7 cellular contexts compared by ENCODE assay signal in the genomic region with DNA sequence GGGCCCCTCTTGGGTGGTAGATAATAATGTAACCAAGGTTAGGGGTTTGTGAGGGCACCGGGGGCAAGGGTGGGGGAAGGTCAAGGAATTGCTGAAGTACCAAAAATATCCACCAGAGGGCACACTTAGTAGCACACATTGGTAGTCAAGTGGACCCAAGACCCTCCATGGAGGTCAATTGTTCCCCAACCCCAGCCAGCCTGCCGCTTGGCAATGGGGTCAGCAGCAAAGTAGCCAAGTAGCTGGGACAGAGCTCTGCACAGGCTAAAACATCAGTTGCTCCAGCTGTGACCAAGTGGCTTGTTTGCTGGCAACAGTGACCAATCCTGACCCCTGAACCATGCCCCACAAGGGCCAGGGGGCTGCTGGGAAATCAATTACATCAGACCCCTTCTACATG.
DNase-seq lines count a peak whose midpoint lies in the region; ATAC-seq, FAIRE-seq and TF ChIP-seq lines count a peak whose summit lies in the region.

No MANE protein-coding gene starts in this region.

- no peak overlapping the region for H3K14ac ChIP-seq in H9 (ENCODE audit: insufficient read depth, low read length)

- H3K18ac ChIP-seq in H9 (ENCODE audit: insufficient read length, low read depth, low read length): no peak overlapping the region

- H3K36me3 ChIP-seq in DOHH2 (ENCODE audit: control insufficient read depth, low read length) (no peaks in the 10 kb centered on the region), SK-N-SH (replicated peaks in 1 of 2; ENCODE audit: control insufficient read depth in 1 of 2, insufficient read depth in 2 of 2, low read length in 1 of 2) (no peaks in the 10 kb centered on the region), GM12878 (ENCODE audit: control insufficient read depth in 2 of 2, insufficient read depth in 2 of 2, low read length in 1 of 2) (no peaks in the 10 kb centered on the region)

- H3K4me1 ChIP-seq in DOHH2 (ENCODE audit: control insufficient read depth, low read length): no peaks in the 10 kb centered on the region
- no peaks in the 10 kb centered on the region for H3K4me1 ChIP-seq in H9 (ENCODE audit: insufficient read depth, low read length)
- H3K4me1 ChIP-seq in SK-N-SH (ENCODE audit: control insufficient read depth in 1 of 2, insufficient read depth in 2 of 2, low read depth in 1 of 2, low read length in 1 of 2): peaks cover 0 to 14% of the 10 kb centered on the region in 2 experiments; a peak in 1 of 4 replicates
- H3K4me1 ChIP-seq in GM12878 (ENCODE audit: control insufficient read depth, insufficient read depth, low read length): no peaks in the 10 kb centered on the region

- RAD21 ChIA-PET in GM12878 (lab: Charles Lee; ENCODE audit: unreplicated experiment): interaction anchor here (1.9 to 2.2 kb wide), 2 partner anchors 184 kb away, joined by 10 to 11 read pairs; no protein-coding TSS in a partner anchor

- no peak overlapping the region for H3T11ph ChIP-seq in H9 (ENCODE audit: low read length)

- no peak overlapping the region for H2BK12ac ChIP-seq in H9 (ENCODE audit: insufficient read length, low read depth, low read length)

- no peak overlapping the region for H2BK5ac ChIP-seq in H9 (ENCODE audit: insufficient read length, low read length)

- 0 out of 2 replicates have a peak, but pooled peaks cover 3% of the 10 kb centered on the region for H4K20me1 ChIP-seq in DOHH2 (ENCODE audit: control insufficient read depth, insufficient read depth, low read depth, low read length)
- H4K20me1 ChIP-seq in H9 (ENCODE audit: control insufficient read depth, insufficient read depth, insufficient read length): no peaks in the 10 kb centered on the region
- no peaks in the 10 kb centered on the region for H4K20me1 ChIP-seq in SK-N-SH (ENCODE audit: insufficient read depth)
- no peaks in the 10 kb centered on the region for H4K20me1 ChIP-seq in GM12878 (ENCODE audit: control insufficient read depth, insufficient read depth)

- SMC1A ChIA-PET in GM12878 (lab: Charles Lee; ENCODE audit: uncharacterized antibody, unreplicated experiment): interaction anchor here (0.9 kb wide), 1 partner anchor 103 kb away, joined by 4 read pairs; no protein-coding TSS in a partner anchor

- no peak overlapping the region for H4K8ac ChIP-seq in H9 (replicated peaks; ENCODE audit: insufficient read length, low read depth, low read length)

- no peaks in the 10 kb centered on the region for H3K27me3 ChIP-seq in DOHH2 (ENCODE audit: control insufficient read depth, low read length)
- no peaks in the 10 kb centered on the region for H3K27me3 ChIP-seq in H9 (ENCODE audit: insufficient read depth, low read length)
- H3K27me3 ChIP-seq in SK-N-SH (ENCODE audit: insufficient read depth): no peaks in the 10 kb centered on the region
- H3K27me3 ChIP-seq in GM12878 (replicated peaks in 1 of 2; ENCODE audit: control insufficient read depth in 2 of 2, insufficient read depth in 2 of 2, low read length in 1 of 2): no peaks in the 10 kb centered on the region

- peaks cover 14 to 22% of the 10 kb centered on the region in 2 experiments; a peak in 3 of 4 replicates for H3K4me1 Mint-ChIP-seq in H9

- H3K23me2 ChIP-seq in H9 (ENCODE audit: insufficient read length, low read depth, low read length, poor library complexity, severe bottlenecking): no peaks in the 10 kb centered on the region

- no peak for TF ChIP-seq POLR2A in GM12878 (IDR thresholded peaks at IDR 0.05; ENCODE audit: low read depth, low read length)

- intact Hi-C loops in GM12878 (cut with micrococcal nuclease; ENCODE audit: unreplicated experiment): loop anchor here (1.0 kb wide), 2 partner anchors 170 to 184 kb away; no protein-coding TSS in a partner anchor

- H3K27ac Mint-ChIP-seq in H9: no peak overlapping the region

- H2BK15ac ChIP-seq in H9 (ENCODE audit: low read depth, low read length): no peak overlapping the region

- no peak overlapping the region for H2BK120ac ChIP-seq in H9 (ENCODE audit: low read depth, low read length, poor library complexity, severe bottlenecking)

- H3K23ac ChIP-seq in H9 (ENCODE audit: insufficient read length, low read depth, low read length): no peak overlapping the region

- POLR2A ChIA-PET in SK-N-SH (lab: Yijun Ruan, JAX): no interaction called here
- POLR2A ChIA-PET in GM12878 (lab: Charles Lee): no interaction called here

- H3K56ac ChIP-seq in H9 (ENCODE audit: insufficient read length, low read depth, low read length): no peak overlapping the region

- TF ChIP-seq CTCF in DOHH2 (IDR thresholded peaks at IDR 0.05; ENCODE audit: low read depth, low read length, poor library complexity, severe bottlenecking) (peak; percentile 81), H9 (conservative IDR thresholded peaks at IDR 0.05) (peak; percentile 82), SK-N-SH (IDR thresholded peaks at IDR 0.05) (peak; percentile 82), GM12878 (IDR thresholded peaks at IDR 0.05 in 2 of 3, conservative IDR thresholded peaks at IDR 0.05 in 1 of 3; ENCODE audit: control insufficient read depth in 2 of 3, extremely low read depth in 1 of 3, insufficient read depth in 1 of 3, low read depth in 3 of 3, low read length in 3 of 3) (peak; percentile 68 to 76 (median 73))

- peaks cover 0 to 6% (median 0%) of the 10 kb centered on the region in 3 experiments; a peak in 1 of 7 replicates for H3K36me3 Mint-ChIP-seq in H9 (ENCODE audit: insufficient read depth in 1 of 3, low read depth in 3 of 3)

- peak; percentile 89 for ATAC-seq in GM12878
- no peak for ATAC-seq in GM18498 (IDR thresholded peaks at IDR 0.05; ENCODE audit: unreplicated experiment)

- H3K79me2 ChIP-seq in DOHH2 (ENCODE audit: control insufficient read depth, low read length) (no peaks in the 10 kb centered on the region), H9 (ENCODE audit: insufficient read depth, low read length) (no peaks in the 10 kb centered on the region), SK-N-SH (ENCODE audit: insufficient read depth) (no peaks in the 10 kb centered on the region), GM12878 (ENCODE audit: control insufficient read depth, insufficient read depth, low read length) (no peaks in the 10 kb centered on the region)

- H3K4ac ChIP-seq in H9 (ENCODE audit: low read depth, low read length): no peak overlapping the region

- peak; percentile 86 for FAIRE-seq in GM12878 (lab: Jason Lieb, UNC)

- no peak overlapping the region for H2AK5ac ChIP-seq in H9 (ENCODE audit: insufficient read length, low read length)

- no peak overlapping the region for H4K5ac ChIP-seq in H9 (ENCODE audit: insufficient read length, low read depth, low read length)

- in situ Hi-C loops in GM12878 (cut with MboI): no loop called here

- H3K9ac ChIP-seq in H9 (ENCODE audit: extremely low read depth, insufficient read length, low read length) (no peak overlapping the region), SK-N-SH (no peak overlapping the region), GM12878 (ENCODE audit: control insufficient read depth, insufficient read depth, low read length) (no peak overlapping the region)

- CTCF ChIA-PET in SK-N-SH (lab: Yijun Ruan, JAX) (interaction anchor here (0.6 to 6.3 kb wide), 31 partner anchors 8 to 183 kb away, joined by 3 to 45 read pairs (median 5); partner anchors contain the start of genes RAB11FIP5 and SPR), GM12878 (lab: Yijun Ruan, JAX) (interaction anchor here (0.6 to 3.7 kb wide), 9 partner anchors 12 to 728 kb away, joined by 3 to 56 read pairs (median 4); no protein-coding TSS in a partner anchor)

- no peak overlapping the region for H3K4me3 ChIP-seq in DOHH2 (ENCODE audit: low read length)
- H3K4me3 ChIP-seq in SK-N-SH (ENCODE audit: low read depth in 2 of 2, low read length in 1 of 2): no peak overlapping the region; a peak in 1 of 4 replicates
- no peak overlapping the region for H3K4me3 ChIP-seq in GM12878

- H2BK20ac ChIP-seq in H9 (ENCODE audit: low read depth, low read length, poor library complexity, severe bottlenecking): no peak overlapping the region

- H2AFZ ChIP-seq in H9 (ENCODE audit: low read length) (no peak overlapping the region), SK-N-SH (ENCODE audit: low read depth) (no peak overlapping the region), GM12878 (ENCODE audit: control insufficient read depth, low read depth, low read length) (no peak overlapping the region)

- DNase-seq in H9: peak; percentile 69
- peak; percentile 85 for DNase-seq in SK-N-SH
- DNase-seq in GM12878 (ENCODE audit: low read depth, low spot score): peak; percentile 3
- DNase-seq in iris pigment epithelial cell (ENCODE audit: low read depth): peak; percentile 9
- peak; percentile 6 to 45 (median 7) for DNase-seq in stimulated activated CD4-positive, alpha-beta T cell treated with anti-CD3 and anti-CD28 coated beads, TNF-alpha, amount 100 ng/mL, for 24 hours (ENCODE audit: low read depth in 3 of 3)

- no peak overlapping the region; a peak in 1 of 5 replicates for H3K4me3 Mint-ChIP-seq in H9

- no peaks in the 10 kb centered on the region for H3K9me3 ChIP-seq in DOHH2 (ENCODE audit: control insufficient read depth, insufficient read depth, low read length)
- no peaks in the 10 kb centered on the region for H3K9me3 ChIP-seq in H9 (ENCODE audit: control insufficient read depth, low read depth, low read length)
- no peaks in the 10 kb centered on the region for H3K9me3 ChIP-seq in SK-N-SH
- H3K9me3 ChIP-seq in GM12878 (replicated peaks; ENCODE audit: control insufficient read depth, insufficient read depth, low read length): no peaks in the 10 kb centered on the region

- H3K4me2 ChIP-seq in DOHH2 (ENCODE audit: low read length) (no peak overlapping the region), H9 (ENCODE audit: insufficient read depth, insufficient read length, low read length) (no peak overlapping the region), SK-N-SH (no peak overlapping the region), GM12878 (ENCODE audit: control insufficient read depth, insufficient read depth) (no peak overlapping the region)

- TF ChIP-seq RAD21 in SK-N-SH (IDR thresholded peaks at IDR 0.05; ENCODE audit: low read length) (peak; percentile 58), GM12878 (IDR thresholded peaks at IDR 0.05; ENCODE audit: insufficient read depth, low read depth, low read length) (peak; percentile 41; the same call in 1 of the 2 replicates)

- no peaks in the 10 kb centered on the region for H3K9me2 ChIP-seq in DOHH2 (replicated peaks; ENCODE audit: control insufficient read depth, low read length)
- no peaks in the 10 kb centered on the region for H3K9me2 ChIP-seq in SK-N-SH

- H3K9me3 Mint-ChIP-seq in H9: no peaks in the 10 kb centered on the region

- no CpG with 5 or more reads among the region's 2 CpGs for WGBS in H9 (ENCODE audit: extremely low coverage, insufficient read length, low lambda C conversion rate)
- whole genome bisulfite sequencing in SK-N-SH (ENCODE audit: low lambda C conversion rate): 25% methylated on average over 1 of the region's 2 CpGs
- WGBS in GM12878 (ENCODE audit: insufficient coverage, insufficient replicate concordance, low lambda C conversion rate, missing lambda C conversion rate): 5% methylated on average over 2 of the region's 2 CpGs

- H3K27me3 Mint-ChIP-seq in H9 (ENCODE audit: low read depth): peaks cover 1% of the 10 kb centered on the region; the same call in 1 of the 2 replicates

- H4K91ac ChIP-seq in H9 (ENCODE audit: insufficient read length, low read depth, low read length): no peak overlapping the region

- no TSS peak for BruUV-seq in GM12878 (replicated peaks; lab: Mats Ljungman, UMichigan)

- H3K27ac ChIP-seq in DOHH2 (ENCODE audit: low read depth, low read length): no peak overlapping the region
- no peak overlapping the region for H3K27ac ChIP-seq in H9 (ENCODE audit: insufficient read length, low read depth, low read length)
- no peak overlapping the region for H3K27ac ChIP-seq in SK-N-SH (ENCODE audit: low read depth in 2 of 2, low read length in 1 of 2)
- H3K27ac ChIP-seq in GM12878 (ENCODE audit: control insufficient read depth, insufficient read depth): no peak overlapping the region

- H3F3A ChIP-seq in DOHH2 (ENCODE audit: control insufficient read depth, insufficient read depth): no peaks in the 10 kb centered on the region
- H3F3A ChIP-seq in SK-N-SH (replicated peaks; ENCODE audit: insufficient read depth): no peaks in the 10 kb centered on the region

- TF ChIP-seq EP300 in SK-N-SH (IDR thresholded peaks at IDR 0.05; ENCODE audit: borderline replicate concordance in 1 of 2, low read depth in 1 of 2, low read length in 1 of 2) (no peak), GM12878 (IDR thresholded peaks at IDR 0.05; ENCODE audit: borderline replicate concordance in 1 of 2, control insufficient read depth in 1 of 2, low read depth in 2 of 2, low read length in 2 of 2) (no peak)

- H3K79me1 ChIP-seq in H9 (ENCODE audit: insufficient read depth, low read depth, low read length, poor library complexity, severe bottlenecking): no peaks in the 10 kb centered on the region

Comparison
In these comparisons a context has a peak if more than half of its experiments do, and no peak if none do; other contexts are left out.
1. DNase-seq: peak in every context shown above with its lines; median percentile 85 in SK-N-SH; 69 in H9; 9 in iris pigment epithelial cell; 7 in stimulated activated CD4-positive, alpha-beta T cell treated with anti-CD3 and anti-CD28 coated beads, TNF-alpha, amount 100 ng/mL, for 24 hours; 3 in GM12878.